In the genomic region with DNA sequence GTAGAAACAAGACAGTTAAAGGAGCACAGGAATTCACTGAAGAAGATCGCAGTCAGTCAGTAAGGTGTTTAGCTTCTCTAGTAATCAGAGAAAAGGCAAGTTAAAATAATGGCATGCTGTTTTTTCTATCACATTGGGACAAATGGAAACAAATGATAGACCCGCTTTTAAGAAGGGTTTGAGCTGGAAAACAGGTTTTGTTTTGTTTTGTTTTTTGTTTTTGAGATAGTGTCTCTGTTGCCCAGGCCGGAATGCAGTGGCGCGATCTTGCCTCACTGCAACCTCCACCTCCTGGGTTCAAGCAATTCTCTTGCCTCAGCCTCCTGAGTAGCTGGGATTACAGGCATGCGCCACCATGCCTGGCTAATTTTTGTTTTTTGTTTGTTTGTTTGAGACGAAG, we compare ENCODE assay signal across 7 cellular contexts. TPM values are rescaled to one million over a fixed set of nuclear protein-coding genes. Genes with fewer than 3 reads are reported as not detected.
A peak's percentile ranks its signal among the peaks of the same experiment; 100 is the strongest.
DNase-seq lines count a peak whose midpoint lies in the region; ATAC-seq and TF ChIP-seq lines count a peak whose summit lies in the region.
"Not testable (repeated sequence)": the region's sequence is repeated elsewhere in the genome, so short reads cannot be mapped to it uniquely, and the experiment has no call there.

No MANE protein-coding gene starts in this region.

- not testable (repeated sequence) for H2BK12ac ChIP-seq in trophoblast cell (ENCODE audit: low read length)

- POLR2A ChIA-PET in RWPE1 (lab: Yijun Ruan, JAX; ENCODE audit: low non-redundant PET); WTC11 (lab: Charles Lee): not testable (repeated sequence)

- H3K23ac ChIP-seq in trophoblast cell (ENCODE audit: low read length) = not testable (repeated sequence)

- H2BK120ac ChIP-seq in trophoblast cell (ENCODE audit: insufficient read depth, low read length, poor library complexity) = not testable (repeated sequence)

- not testable (repeated sequence) for H3K9me3 Mint-ChIP-seq in WTC11, neural crest cell

- not testable (repeated sequence) for H2AK5ac ChIP-seq in trophoblast cell (ENCODE audit: low read length)

- TF ChIP-seq POLR2A in body of pancreas (IDR thresholded peaks at IDR 0.05); sigmoid colon (IDR thresholded peaks at IDR 0.05): not testable (repeated sequence)

- H3K36me3 ChIP-seq in body of pancreas (replicated peaks in 1 of 2; ENCODE audit: insufficient read depth in 1 of 2, low read depth in 2 of 2) = not testable (repeated sequence)
- H3K36me3 ChIP-seq in trophoblast cell (ENCODE audit: control insufficient read depth in 1 of 2, insufficient read depth in 2 of 2, low read length in 2 of 2) (peaks cover 3 to 20% of the 10 kb centered on the region in 2 experiments), sigmoid colon (peaks cover 8 to 49% (median 11%) of the 10 kb centered on the region in 4 donors), upper lobe of right lung (peaks cover 33% of the 10 kb centered on the region)

- intact Hi-C loops in body of pancreas (cut with DNase I); sigmoid colon (cut with DNase I); upper lobe of right lung (cut with DNase I): not testable (repeated sequence)

- not testable (repeated sequence) for H3K4me2 ChIP-seq in trophoblast cell (ENCODE audit: low read length)

- CTCF ChIA-PET in RWPE1 (lab: Yijun Ruan, JAX) = not testable (repeated sequence)
- CTCF ChIA-PET in WTC11 (lab: Charles Lee) = interaction anchor here (0.8 to 1.3 kb wide), 2 partner anchors 9 to 195 kb away, joined by 3 read pairs; no protein-coding TSS in a partner anchor

- 0 out of 2 replicates have a peak overlapping the region, but pooled peaks have one; percentile 25 for H3K27ac Mint-ChIP-seq in WTC11
- not testable (repeated sequence) for H3K27ac Mint-ChIP-seq in neural crest cell (ENCODE audit: unreplicated experiment)

- H3K36me3 Mint-ChIP-seq in WTC11 = peaks cover 29% of the 10 kb centered on the region
- H3K36me3 Mint-ChIP-seq in neural crest cell (ENCODE audit: low read depth) = not testable (repeated sequence)

- not testable (repeated sequence) for H3K4me3 ChIP-seq in body of pancreas; trophoblast cell (ENCODE audit: low read depth, low read length); sigmoid colon; upper lobe of right lung

- not testable (repeated sequence) for H2AFZ ChIP-seq in trophoblast cell (ENCODE audit: insufficient read depth, low read length, poor library complexity)

- not testable (repeated sequence) for H3K9me3 ChIP-seq in body of pancreas; trophoblast cell (ENCODE audit: insufficient read depth, low read depth, low read length); sigmoid colon; upper lobe of right lung

- not testable (repeated sequence) for H4K8ac ChIP-seq in trophoblast cell (ENCODE audit: low read depth, low read length)

- H3K27me3 Mint-ChIP-seq in WTC11 (ENCODE audit: low read depth); neural crest cell (ENCODE audit: low read depth): not testable (repeated sequence)

- H3K4me1 Mint-ChIP-seq in WTC11 (peaks cover 22% of the 10 kb centered on the region), neural crest cell (peaks cover 26% of the 10 kb centered on the region)

- not testable (repeated sequence) for H4K12ac ChIP-seq in trophoblast cell (ENCODE audit: low read depth, low read length)

- 85 to 90% methylated on average over 7 of the region's 7 CpGs for WGBS in body of pancreas, 2 donors
- WGBS in trophoblast cell (ENCODE audit: extremely low coverage, insufficient coverage, insufficient read length) = no CpG with 5 or more reads among the region's 7 CpGs
- WGBS in sigmoid colon, 2 donors = 90 to 96% methylated on average over 7 of the region's 7 CpGs

- H3K4me1 ChIP-seq in body of pancreas = peaks cover 69% of the 10 kb centered on the region
- not testable (repeated sequence) for H3K4me1 ChIP-seq in trophoblast cell (ENCODE audit: control insufficient read depth in 1 of 2, insufficient read depth in 2 of 2, low read length in 2 of 2)
- peaks cover 0 to 35% (median 29%) of the 10 kb centered on the region in 4 donors for H3K4me1 ChIP-seq in sigmoid colon
- H3K4me1 ChIP-seq in upper lobe of right lung = peaks cover 23% of the 10 kb centered on the region

- not testable (repeated sequence) for TF ChIP-seq CTCF in RWPE1 (conservative IDR thresholded peaks at IDR 0.05; ENCODE audit: low read depth); WTC11 (IDR thresholded peaks at IDR 0.05); body of pancreas (IDR thresholded peaks at IDR 0.05); neural crest cell (conservative IDR thresholded peaks at IDR 0.05); sigmoid colon (IDR thresholded peaks at IDR 0.05); upper lobe of right lung (IDR thresholded peaks at IDR 0.05)

- H3K27ac ChIP-seq in RWPE1 (peak overlapping the region; percentile 14; the same call in 1 of the 2 replicates), body of pancreas (peak overlapping the region in 3 of 4 donors; percentile 92 to 93 (median 92))
- not testable (repeated sequence) for H3K27ac ChIP-seq in trophoblast cell (ENCODE audit: low read depth, low read length); sigmoid colon; upper lobe of right lung

- not testable (repeated sequence) for TF ChIP-seq EP300 in sigmoid colon (IDR thresholded peaks at IDR 0.05)

- H3K9ac ChIP-seq in trophoblast cell (ENCODE audit: low read length) = not testable (repeated sequence)

- not testable (repeated sequence) for H3K79me2 ChIP-seq in trophoblast cell (ENCODE audit: control insufficient read depth, insufficient read depth, low read length, poor library complexity)

- not testable (repeated sequence) for ATAC-seq in WTC11, body of pancreas, upper lobe of right lung

- H3K4me3 Mint-ChIP-seq in WTC11 = not testable (repeated sequence)
- peak overlapping the region; percentile 33 for H3K4me3 Mint-ChIP-seq in neural crest cell

- not testable (repeated sequence) for H3K4ac ChIP-seq in trophoblast cell (ENCODE audit: low read depth, low read length)

- not testable (repeated sequence) for H2BK5ac ChIP-seq in trophoblast cell (ENCODE audit: low read depth, low read length, poor library complexity)

- H3K79me1 ChIP-seq in trophoblast cell (ENCODE audit: low read length) = not testable (repeated sequence)

- DNase-seq in RWPE1 (ENCODE audit: low spot score); WTC11 (ENCODE audit: low spot score); body of pancreas; neural crest cell (ENCODE audit: low read depth, low spot score): not testable (repeated sequence)
- DNase-seq in trophoblast cell (peak; percentile 55 to 91), sigmoid colon (peak; percentile 15), upper lobe of right lung (peak; percentile 38)

- not testable (repeated sequence) for H3K18ac ChIP-seq in trophoblast cell (ENCODE audit: low read length)

- not testable (repeated sequence) for H3K27me3 ChIP-seq in body of pancreas; trophoblast cell (ENCODE audit: insufficient read depth, low read length); sigmoid colon; upper lobe of right lung

- not testable (repeated sequence) for H3K14ac ChIP-seq in trophoblast cell (ENCODE audit: low read length)

- H4K91ac ChIP-seq in trophoblast cell (ENCODE audit: low read depth, low read length) = not testable (repeated sequence)

RNA-seq across cellular contexts. Expression of gene MRM3, which starts 3.7 kb away (rescaled TPM):
- total RNA-seq in WTC11 (2021) (23.1 to 25.0 TPM (median 24.3 TPM) in 3 replicates), body of pancreas (10 to 100 TPM; 15.6 to 40.2 TPM), neural crest cell (21.2 and 22.2 TPM in 2 replicates), sigmoid colon (10 to 100 TPM; 11.0 to 22.4 (median 18.0) TPM), upper lobe of right lung (12.1 TPM)
- polyA plus RNA-seq in trophoblast cell (2013) = 9.8 and 11.1 TPM in 2 replicates
- polyA plus RNA-seq in sigmoid colon = 10 to 100 TPM; 10.4 to 17.4 (median 11.4) TPM

RNA-seq across cellular contexts. Expression of gene GLOD4, which starts 3.8 kb away (rescaled TPM):
- total RNA-seq in WTC11 (2021) (69.0 to 73.3 TPM (median 69.1 TPM) in 3 replicates), body of pancreas (10 to 100 TPM; 18.5 to 30.9 TPM), neural crest cell (114 and 124 TPM in 2 replicates), sigmoid colon (10 to 100 TPM; 28.8 to 42.7 (median 35.7) TPM), upper lobe of right lung (55.5 TPM)
- 35.3 and 36.5 TPM in 2 replicates for polyA plus RNA-seq in trophoblast cell (2013)
- 10 to 100 TPM; 56.1 to 85.5 (median 79.3) TPM for polyA plus RNA-seq in sigmoid colon

RNA-seq across cellular contexts. Expression of gene GEMIN4, which starts 33.8 kb away (rescaled TPM):
- total RNA-seq in WTC11 (2021) = 39.9 to 48.4 TPM (median 42.1 TPM) in 3 replicates
- 1 to 10 TPM; 5.6 to 7.3 TPM for total RNA-seq in body of pancreas
- 36.1 and 37.3 TPM in 2 replicates for total RNA-seq in neural crest cell
- polyA plus RNA-seq in trophoblast cell (2013) = 16.2 and 17.2 TPM in 2 replicates
- 10 to 100 TPM; 11.4 to 19.4 (median 15.7) TPM for total RNA-seq in sigmoid colon
- polyA plus RNA-seq in sigmoid colon = 10 to 100 TPM in 1 of 3 donors, 1 to 10 TPM in 2; 3.0 to 14.8 (median 4.9) TPM
- 23.0 TPM for total RNA-seq in upper lobe of right lung

RNA-seq across cellular contexts. Expression of gene TLCD3A, which starts 53.5 kb away (rescaled TPM):
- total RNA-seq in WTC11 (2021) (21.6 to 24.9 TPM (median 23.4 TPM) in 3 replicates), body of pancreas (1 to 10 TPM; 3.6 to 7.9 TPM), neural crest cell (20.9 and 22.5 TPM in 2 replicates), sigmoid colon (1 to 10 TPM; 2.6 to 9.4 (median 3.5) TPM), upper lobe of right lung (11.9 TPM)
- polyA plus RNA-seq in trophoblast cell (2013) = 26.9 and 27.7 TPM in 2 replicates
- 10 to 100 TPM in 1 of 3 donors, 1 to 10 TPM in 2; 1.8 to 10.3 (median 4.8) TPM for polyA plus RNA-seq in sigmoid colon
